ENCODE assay signal across 12 cellular contexts in genomic region chr7:90736968-90737939, GRCh38.
A peak's percentile ranks its signal among the peaks of the same experiment; 100 is the strongest.
DNase-seq lines count a peak whose midpoint lies in the region; ATAC-seq, FAIRE-seq and TF ChIP-seq lines count a peak whose summit lies in the region.
"Had no signal": no experiment of that assay in that cellular context is flagged by ENCODE, and none has a peak within 500 bp of the region (broad histone marks: within the 10 kb centered on the region; RNA-seq: fewer than 3 reads in every experiment).

No MANE protein-coding gene starts in this region.

- no peaks in the 10 kb centered on the region for H3K9me2 ChIP-seq in PC-3 (replicated peaks; ENCODE audit: low read length)

- no peaks in the 10 kb centered on the region for H3K36me3 Mint-ChIP-seq in activated CD4-positive, alpha-beta T cell treated with anti-CD3 and anti-CD28 coated beads for 36 hours (ENCODE audit: low read depth)
- no peaks in the 10 kb centered on the region for H3K36me3 Mint-ChIP-seq in stimulated activated effector memory CD8-positive, alpha-beta T cell treated with anti-CD3 and anti-CD28 coated beads, Interleukin-12 subunit alpha, Interleukin-12 subunit beta, amount 100 ng/mL, for 72 hours
- H3K36me3 Mint-ChIP-seq in activated CD4-positive, alpha-beta T cell treated with anti-CD3 and anti-CD28 coated beads, Interleukin-2, amount 10 ng/mL, durations not matched to agents 24 days and 14 days (ENCODE audit: low read depth) = no peaks in the 10 kb centered on the region

- TF ChIP-seq CTCF in PC-3 (conservative IDR thresholded peaks at IDR 0.05; ENCODE audit: low read depth, low read length) = no peak

- no peak overlapping the region for H3K27ac Mint-ChIP-seq in activated CD4-positive, alpha-beta T cell treated with anti-CD3 and anti-CD28 coated beads for 36 hours
- no peak overlapping the region for H3K27ac Mint-ChIP-seq in stimulated activated effector memory CD8-positive, alpha-beta T cell treated with anti-CD3 and anti-CD28 coated beads, Interleukin-12 subunit alpha, Interleukin-12 subunit beta, amount 100 ng/mL, for 72 hours
- H3K27ac Mint-ChIP-seq in activated CD4-positive, alpha-beta T cell treated with anti-CD3 and anti-CD28 coated beads, Interleukin-2, amount 10 ng/mL, durations not matched to agents 24 days and 14 days = no peak overlapping the region

- no peak overlapping the region for H2AFZ ChIP-seq in PC-3 (ENCODE audit: low read length)

- BruUV-seq in PC-3 (replicated peaks; lab: Mats Ljungman, UMichigan) = no TSS peak

- no peaks in the 10 kb centered on the region for H3K36me3 ChIP-seq in PC-3 (ENCODE audit: low read depth, low read length)

- H3K9me3 ChIP-seq in PC-3 (ENCODE audit: low read length) = no peaks in the 10 kb centered on the region

- peak; percentile 4 for DNase-seq in activated CD4-positive, alpha-beta T cell treated with anti-CD3 and anti-CD28 coated beads for 36 hours
- no peak for DNase-seq in activated CD4-positive, alpha-beta T cell treated with anti-CD3 and anti-CD28 coated beads for 4 hours
- DNase-seq in MV-4-11 (lab: John Stamatoyannopoulos, UW) (peak; percentile 73), PC-3 (no peak), HTR-8/SVneo (ENCODE audit: insufficient read length, low spot score) (no peak)
- no peak for DNase-seq in stimulated activated effector memory CD8-positive, alpha-beta T cell treated with anti-CD3 and anti-CD28 coated beads, Interleukin-12 subunit alpha, Interleukin-12 subunit beta, amount 100 ng/mL, for 72 hours (ENCODE audit: low spot score in 2 of 2)
- DNase-seq in activated CD4-positive, alpha-beta T cell treated with anti-CD3 and anti-CD28 coated beads, Interleukin-2, amount 10 ng/mL, durations not matched to agents 24 days and 14 days = no peak
- DNase-seq: H7, retina, SHP77 treated with DMSO at 0.1 percent for 48 hours had no signal

- H4K20me1 ChIP-seq in PC-3 (ENCODE audit: low read length) = no peaks in the 10 kb centered on the region

- no peak overlapping the region for H3K27ac ChIP-seq in PC-3 (ENCODE audit: low read length)

- H3K27me3 Mint-ChIP-seq in activated CD4-positive, alpha-beta T cell treated with anti-CD3 and anti-CD28 coated beads for 36 hours = peaks cover 4% of the 10 kb centered on the region
- H3K27me3 Mint-ChIP-seq in activated CD4-positive, alpha-beta T cell treated with anti-CD3 and anti-CD28 coated beads, Interleukin-2, amount 10 ng/mL, durations not matched to agents 24 days and 14 days = peaks cover 6% of the 10 kb centered on the region

- peaks cover 10% of the 10 kb centered on the region for H3K9me3 Mint-ChIP-seq in activated CD4-positive, alpha-beta T cell treated with anti-CD3 and anti-CD28 coated beads for 36 hours (ENCODE audit: low read depth)
- peaks cover 11% of the 10 kb centered on the region for H3K9me3 Mint-ChIP-seq in stimulated activated effector memory CD8-positive, alpha-beta T cell treated with anti-CD3 and anti-CD28 coated beads, Interleukin-12 subunit alpha, Interleukin-12 subunit beta, amount 100 ng/mL, for 72 hours
- H3K9me3 Mint-ChIP-seq in activated CD4-positive, alpha-beta T cell treated with anti-CD3 and anti-CD28 coated beads, Interleukin-2, amount 10 ng/mL, durations not matched to agents 24 days and 14 days = peaks cover 11% of the 10 kb centered on the region

- no peak for FAIRE-seq in HTR-8/SVneo (lab: Jason Lieb, UNC)
- FAIRE-seq: A204.1 had no signal

- CTCF ChIA-PET in activated CD4-positive, alpha-beta T cell treated with anti-CD3 and anti-CD28 coated beads for 36 hours (lab: Charles Lee) = no interaction called here
- CTCF ChIA-PET in PC-3 (lab: Charles Lee) = no interaction called here

- H3K4me3 ChIP-seq in PC-3 (ENCODE audit: low read length) = no peak overlapping the region

- POLR2A ChIA-PET in activated CD4-positive, alpha-beta T cell treated with anti-CD3 and anti-CD28 coated beads for 36 hours (lab: Charles Lee) = no interaction called here
- POLR2A ChIA-PET in PC-3 (lab: Charles Lee; ENCODE audit: unreplicated experiment) = interaction anchor here (0.6 kb wide), 1 partner anchor 1398 kb away, joined by 3 read pairs; no protein-coding TSS in a partner anchor

- no peak overlapping the region for H3K9ac ChIP-seq in PC-3 (ENCODE audit: low read length)

- no peaks in the 10 kb centered on the region for H3K79me2 ChIP-seq in PC-3 (ENCODE audit: low read length)

- intact Hi-C loops in activated CD4-positive, alpha-beta T cell treated with anti-CD3 and anti-CD28 coated beads for 36 hours (cut with DNase I, micrococcal nuclease) = no loop called here
- intact Hi-C loops in PC-3 (cut with micrococcal nuclease) = no loop called here
- intact Hi-C loops in activated CD4-positive, alpha-beta T cell treated with anti-CD3 and anti-CD28 coated beads, Interleukin-2, amount 10 ng/mL, durations not matched to agents 24 days and 14 days (cut with micrococcal nuclease) = loop anchor here (2.0 kb wide), 1 partner anchor 80 kb away; no protein-coding TSS in a partner anchor

- H3K27me3 ChIP-seq in PC-3 (ENCODE audit: low read length) = no peaks in the 10 kb centered on the region

- no peak overlapping the region for H3K4me3 Mint-ChIP-seq in activated CD4-positive, alpha-beta T cell treated with anti-CD3 and anti-CD28 coated beads for 36 hours
- H3K4me3 Mint-ChIP-seq in stimulated activated effector memory CD8-positive, alpha-beta T cell treated with anti-CD3 and anti-CD28 coated beads, Interleukin-12 subunit alpha, Interleukin-12 subunit beta, amount 100 ng/mL, for 72 hours = no peak overlapping the region
- no peak overlapping the region for H3K4me3 Mint-ChIP-seq in activated CD4-positive, alpha-beta T cell treated with anti-CD3 and anti-CD28 coated beads, Interleukin-2, amount 10 ng/mL, durations not matched to agents 24 days and 14 days

- ATAC-seq in activated CD4-positive, alpha-beta T cell treated with anti-CD3 and anti-CD28 coated beads for 36 hours = peak; percentile 78
- ATAC-seq in HG02870 (IDR thresholded peaks at IDR 0.05; ENCODE audit: unreplicated experiment) = peak; percentile 95
- peak; percentile 43 for ATAC-seq in stimulated activated effector memory CD8-positive, alpha-beta T cell treated with anti-CD3 and anti-CD28 coated beads, Interleukin-12 subunit alpha, Interleukin-12 subunit beta, amount 100 ng/mL, for 72 hours
- ATAC-seq in PC-3 = no peak

- 0 out of 2 replicates have a peak, but pooled peaks cover 4% of the 10 kb centered on the region for H3K4me1 ChIP-seq in PC-3 (ENCODE audit: insufficient read depth, low read length)

- peaks cover 8% of the 10 kb centered on the region for H3K4me1 Mint-ChIP-seq in activated CD4-positive, alpha-beta T cell treated with anti-CD3 and anti-CD28 coated beads for 36 hours
- H3K4me1 Mint-ChIP-seq in stimulated activated effector memory CD8-positive, alpha-beta T cell treated with anti-CD3 and anti-CD28 coated beads, Interleukin-12 subunit alpha, Interleukin-12 subunit beta, amount 100 ng/mL, for 72 hours = no peaks in the 10 kb centered on the region
- peaks cover 6% of the 10 kb centered on the region for H3K4me1 Mint-ChIP-seq in activated CD4-positive, alpha-beta T cell treated with anti-CD3 and anti-CD28 coated beads, Interleukin-2, amount 10 ng/mL, durations not matched to agents 24 days and 14 days

- H3F3A ChIP-seq in PC-3 (ENCODE audit: low read length, unreplicated experiment) = no peaks in the 10 kb centered on the region

- H3K4me2 ChIP-seq in PC-3 (ENCODE audit: low read length) = no peak overlapping the region

Comparison
In these comparisons a context has a peak if more than half of its experiments do, and no peak if none do; other contexts are left out.
1. DNase-seq: peak in activated CD4-positive, alpha-beta T cell treated with anti-CD3 and anti-CD28 coated beads for 36 hours (single experiment) and MV-4-11 (single experiment); none in activated CD4-positive, alpha-beta T cell treated with anti-CD3 and anti-CD28 coated beads for 4 hours (0 of 2), stimulated activated effector memory CD8-positive, alpha-beta T cell treated with anti-CD3 and anti-CD28 coated beads, Interleukin-12 subunit alpha, Interleukin-12 subunit beta, amount 100 ng/mL, for 72 hours (0 of 2), PC-3 (single experiment), activated CD4-positive, alpha-beta T cell treated with anti-CD3 and anti-CD28 coated beads, Interleukin-2, amount 10 ng/mL, durations not matched to agents 24 days and 14 days (single experiment) and HTR-8/SVneo (single experiment).